ENCODE assay signal across 10 cellular contexts in the genomic region with DNA sequence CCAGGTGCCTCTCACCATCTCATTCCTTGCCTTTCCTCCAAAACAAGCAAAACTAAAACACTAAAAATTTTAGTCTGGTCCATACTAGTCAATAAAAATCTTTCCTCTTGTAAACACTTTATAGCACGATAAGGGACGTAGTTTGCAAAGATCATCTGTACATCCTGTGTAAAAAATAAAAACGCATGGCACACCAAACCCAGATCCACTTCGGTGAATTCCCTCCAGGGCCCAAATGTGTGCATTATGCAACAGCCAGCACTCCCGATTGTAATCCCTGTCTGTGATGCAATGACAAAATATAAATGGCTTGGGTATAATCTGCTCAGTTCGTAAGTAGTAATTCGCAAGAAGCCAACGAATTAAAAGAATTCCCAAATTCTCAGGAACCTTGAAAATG. TPM values are rescaled to one million over a fixed set of nuclear protein-coding genes. Genes with fewer than 3 reads are reported as not detected.
DNase-seq lines count a peak whose midpoint lies in the region; ATAC-seq and TF ChIP-seq lines count a peak whose summit lies in the region.
"Had no signal": no experiment of that assay in that cellular context is flagged by ENCODE, and none has a peak within 500 bp of the region (broad histone marks: within the 10 kb centered on the region; RNA-seq: fewer than 3 reads in every experiment).

No MANE protein-coding gene starts in this region.

- DNase-seq in H7 (no peak), Panc1 (ENCODE audit: low read depth, low spot score) (no peak), endothelial cell (ENCODE audit: low spot score) (no peak), dedifferentiated amniotic fluid mesenchymal stem cell (ENCODE audit: extremely low spot score) (no peak), D341Med (ENCODE audit: low spot score) (no peak)
- DNase-seq: activated CD4-positive, alpha-beta T cell treated with anti-CD3 and anti-CD28 coated beads for 1 hour; NCI-H187 treated with DMSO at 0.1 percent for 48 hours; psoas muscle had no signal

- H3K9me3 ChIP-seq in Panc1 (ENCODE audit: control insufficient read depth, insufficient read depth, low read depth, low read length) (no peaks in the 10 kb centered on the region), parathyroid adenoma (ENCODE audit: control insufficient read depth, low read length) (no peaks in the 10 kb centered on the region)
- H3K9me3 ChIP-seq: psoas muscle had no signal

- no peaks in the 10 kb centered on the region for H3K9me3 Mint-ChIP-seq in endothelial cell (ENCODE audit: unreplicated experiment)

- H3K79me2 ChIP-seq in parathyroid adenoma, result peaks cover 24% of the 10 kb centered on the region

- in situ Hi-C loops in Panc1 (cut with HindIII; ENCODE audit: low pct_unique_long_range_greater_than_20kb, low sequenced_read_pairs), result no loop called here

- no peak overlapping the region for H3K9ac ChIP-seq in parathyroid adenoma

- H3K27ac ChIP-seq in Panc1 (ENCODE audit: low read length) (peak overlapping the region; percentile 90), parathyroid adenoma (no peak overlapping the region)
- H3K27ac ChIP-seq: psoas muscle had no signal

- H3K27me3 ChIP-seq in H7 (ENCODE audit: control insufficient read depth, insufficient read depth, low read length) (no peaks in the 10 kb centered on the region), Panc1 (ENCODE audit: control insufficient read depth, insufficient read depth, low read length) (no peaks in the 10 kb centered on the region), parathyroid adenoma (ENCODE audit: control insufficient read depth, insufficient read depth, low read length) (no peaks in the 10 kb centered on the region)

- TF ChIP-seq CTCF in Panc1 (IDR thresholded peaks at IDR 0.05) (no peak), endothelial cell (IDR thresholded peaks at IDR 0.05; ENCODE audit: unreplicated experiment) (no peak), parathyroid adenoma (IDR thresholded peaks at IDR 0.05) (no peak)

- peak overlapping the region; percentile 93 for H2AFZ ChIP-seq in parathyroid adenoma

- peak overlapping the region; percentile 96 for H3K4me3 Mint-ChIP-seq in endothelial cell (ENCODE audit: unreplicated experiment)

- POLR2A ChIA-PET in Panc1 (lab: Charles Lee), result no interaction called here

- peaks cover 5% of the 10 kb centered on the region for H3K27me3 Mint-ChIP-seq in endothelial cell (ENCODE audit: unreplicated experiment)

- CTCF ChIA-PET in Panc1 (lab: Charles Lee), result no interaction called here

- intact Hi-C loops in Panc1 (cut with micrococcal nuclease; ENCODE audit: unreplicated experiment), result no loop called here

- H3K36me3 ChIP-seq in H7 (replicated peaks; ENCODE audit: control insufficient read depth, insufficient read depth, low read length), result no peaks in the 10 kb centered on the region; the same call in 1 of the 2 replicates
- H3K36me3 ChIP-seq in Panc1 (ENCODE audit: control insufficient read depth, insufficient read depth, low read length), result no peaks in the 10 kb centered on the region; the same call in 1 of the 2 replicates
- H3K36me3 ChIP-seq in parathyroid adenoma (ENCODE audit: control insufficient read depth, insufficient read depth, low read length), result no peaks in the 10 kb centered on the region

- ATAC-seq in Panc1, result no peak
- ATAC-seq in HG02642 (IDR thresholded peaks at IDR 0.05; ENCODE audit: poor library complexity, unreplicated experiment), result no peak
- ATAC-seq: psoas muscle had no signal

- H3K4me3 ChIP-seq in H7 (ENCODE audit: insufficient read depth, low read depth, low read length), result peak overlapping the region; percentile 58
- peak overlapping the region; percentile 62 to 64 for H3K4me3 ChIP-seq in Panc1 (ENCODE audit: low read depth in 2 of 2, low read length in 2 of 2)
- H3K4me3 ChIP-seq in parathyroid adenoma (ENCODE audit: low read depth, low read length), result no peak overlapping the region

- BruUV-seq in Panc1 (replicated peaks; lab: Mats Ljungman, UMichigan), result no TSS peak

- H3K36me3 Mint-ChIP-seq in endothelial cell (ENCODE audit: low read depth, unreplicated experiment), result peaks cover 4% of the 10 kb centered on the region

- peaks cover 18% of the 10 kb centered on the region for H3K4me1 Mint-ChIP-seq in endothelial cell (ENCODE audit: unreplicated experiment)

- H3K4me2 ChIP-seq in parathyroid adenoma (ENCODE audit: low read length), result no peak overlapping the region

- no peak overlapping the region for H3K27ac Mint-ChIP-seq in endothelial cell (ENCODE audit: unreplicated experiment)

- H3K4me1 ChIP-seq in Panc1 (ENCODE audit: control insufficient read depth, insufficient read depth, low read length) (peaks cover 14% of the 10 kb centered on the region), parathyroid adenoma (peaks cover 3% of the 10 kb centered on the region)
- H3K4me1 ChIP-seq: psoas muscle had no signal

RNA-seq across cellular contexts. Expression of gene FAM169A, which starts 1.4 kb away (rescaled TPM):
- total RNA-seq in H7 (2014; rRNA removed; shearing (Covaris generic)), result 37.6 and 51.1 TPM in 2 replicates
- total RNA-seq in Panc1 (2021; ENCODE audit: unreplicated experiment) (23.1 TPM), endothelial cell (ENCODE audit: unreplicated experiment) (21.1 TPM)
- 5.1 TPM for polyA plus RNA-seq in Panc1 (2012; ENCODE audit: insufficient read length)
